ENCODE assay signal across 8 cellular contexts in the genomic region with DNA sequence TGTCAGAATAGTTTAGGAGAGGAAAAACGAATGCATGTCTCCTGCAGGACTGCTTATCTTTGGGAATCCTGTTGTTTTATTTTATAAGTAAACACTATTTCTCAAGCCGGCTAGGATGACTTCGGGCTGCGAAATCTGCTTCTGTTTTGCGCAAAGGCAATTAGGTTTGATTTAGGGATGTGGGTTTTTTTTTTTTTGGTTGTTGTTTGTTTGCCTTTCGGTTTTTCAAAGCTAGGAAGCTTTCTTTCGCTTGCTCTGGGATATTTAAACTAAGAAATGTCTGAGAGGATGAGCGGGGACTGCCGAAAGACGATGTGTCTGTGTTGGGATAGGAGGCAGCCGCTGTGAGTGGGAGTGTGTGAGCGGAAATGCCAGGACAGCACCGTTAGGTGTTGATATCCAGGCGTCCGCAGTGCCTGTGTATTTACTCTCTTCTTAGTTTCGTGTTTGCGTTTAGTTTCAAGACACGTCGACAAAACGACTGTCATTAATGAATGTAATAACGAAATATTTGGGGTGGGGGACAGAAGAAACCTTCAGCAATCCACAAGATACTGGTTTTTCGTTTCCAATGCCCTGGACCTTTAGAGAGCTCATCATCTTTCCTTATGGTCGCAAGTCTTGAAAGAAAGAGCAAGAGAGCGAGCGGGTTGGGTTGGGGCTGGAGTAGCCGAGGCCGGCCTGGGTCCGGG. TPM values are rescaled to one million over a fixed set of nuclear protein-coding genes. Genes with fewer than 3 reads are reported as not detected.
A peak's percentile ranks its signal among the peaks of the same experiment; 100 is the strongest.
DNase-seq lines count a peak whose midpoint lies in the region; ATAC-seq and TF ChIP-seq lines count a peak whose summit lies in the region.

No MANE protein-coding gene starts in this region.

- intact Hi-C loops in thyroid gland (cut with DNase I): loop anchor here (5.0 kb wide), 1 partner anchor 145 kb away; no protein-coding TSS in a partner anchor

- H3K27ac Mint-ChIP-seq in central memory CD8-positive, alpha-beta T cell (ENCODE audit: low read depth): peak overlapping the region; percentile 76
- H3K27ac Mint-ChIP-seq in osteocyte (ENCODE audit: unreplicated experiment): no peak overlapping the region

- H3K36me3 ChIP-seq in thyroid gland: no peaks in the 10 kb centered on the region

- CTCF ChIA-PET in GM10248 (lab: Yijun Ruan, JAX): interaction anchor here (2.2 kb wide), 1 partner anchor 152 kb away, joined by 7 read pairs; no protein-coding TSS in a partner anchor

- H3K9me3 Mint-ChIP-seq in central memory CD8-positive, alpha-beta T cell: no peaks in the 10 kb centered on the region
- no peaks in the 10 kb centered on the region for H3K9me3 Mint-ChIP-seq in osteocyte (ENCODE audit: unreplicated experiment)

- TF ChIP-seq CTCF in GM10248 (IDR thresholded peaks at IDR 0.05; ENCODE audit: control extremely low read depth, extremely low read depth, low read depth, missing control alignments) (no peak), osteocyte (IDR thresholded peaks at IDR 0.05) (no peak), thyroid gland (IDR thresholded peaks at IDR 0.05) (no peak)

- no peak overlapping the region for H3K27ac ChIP-seq in thyroid gland

- H3K36me3 Mint-ChIP-seq in central memory CD8-positive, alpha-beta T cell (ENCODE audit: insufficient read depth): peaks cover 21% of the 10 kb centered on the region
- H3K36me3 Mint-ChIP-seq in osteocyte (ENCODE audit: unreplicated experiment): no peaks in the 10 kb centered on the region

- H3K4me3 Mint-ChIP-seq in central memory CD8-positive, alpha-beta T cell: peak overlapping the region; percentile 76
- H3K4me3 Mint-ChIP-seq in osteocyte (ENCODE audit: unreplicated experiment): no peak overlapping the region

- no peaks in the 10 kb centered on the region for H3K9me3 ChIP-seq in thyroid gland

- H3K27me3 ChIP-seq in thyroid gland: peaks cover 81% of the 10 kb centered on the region

- 8 to 13% methylated on average over 28 of the region's 28 CpGs for WGBS in thyroid gland, 2 donors

- POLR2A ChIA-PET in GM10248 (lab: Yijun Ruan, JAX): interaction anchor here (0.5 to 0.6 kb wide), 2 partner anchors 242 to 646 kb away, joined by 4 to 5 read pairs; no protein-coding TSS in a partner anchor

- peaks cover 52% of the 10 kb centered on the region for H3K4me1 Mint-ChIP-seq in central memory CD8-positive, alpha-beta T cell
- H3K4me1 Mint-ChIP-seq in osteocyte (ENCODE audit: unreplicated experiment): peaks cover 48% of the 10 kb centered on the region

- no peak for ATAC-seq in central memory CD8-positive, alpha-beta T cell (replicated peaks; ENCODE audit: extremely low read depth, poor library complexity, severe bottlenecking)
- ATAC-seq in HG03432 (IDR thresholded peaks at IDR 0.05; ENCODE audit: unreplicated experiment): no peak
- no peak for ATAC-seq in HG02588 (IDR thresholded peaks at IDR 0.05; ENCODE audit: unreplicated experiment)
- no peak for ATAC-seq in HG03139 (IDR thresholded peaks at IDR 0.05; ENCODE audit: unreplicated experiment)

- TF ChIP-seq POLR2A in thyroid gland (IDR thresholded peaks at IDR 0.05): no peak

- DNase-seq in GM10248 (ENCODE audit: extremely low spot score) (peak; percentile 42), MV-4-11 (lab: John Stamatoyannopoulos, UW) (peak; percentile 50), osteocyte (ENCODE audit: extremely low spot score, unreplicated experiment) (peak; percentile 46), thyroid gland (no peak)
- no peak for DNase-seq in central memory CD8-positive, alpha-beta T cell (ENCODE audit: low spot score in 2 of 2)

- H3K27me3 Mint-ChIP-seq in central memory CD8-positive, alpha-beta T cell: peaks cover 84% of the 10 kb centered on the region
- peaks cover 85% of the 10 kb centered on the region for H3K27me3 Mint-ChIP-seq in osteocyte (ENCODE audit: unreplicated experiment)

- H3K4me1 ChIP-seq in thyroid gland: peaks cover 21 to 53% of the 10 kb centered on the region in 2 donors

- H3K4me3 ChIP-seq in thyroid gland (replicated peaks in 1 of 3): no peak overlapping the region

RNA-seq across cellular contexts. Expression of a gene that starts 0.6 kb away (rescaled TPM):
- total RNA-seq in osteocyte (not detected in 2 replicates), thyroid gland (not detected)

RNA-seq across cellular contexts. Expression of a gene that starts 25.9 kb away (rescaled TPM):
- total RNA-seq in osteocyte (98.2 and 102 TPM in 2 replicates), thyroid gland (10 to 100 TPM; 62.7 to 88.4 (median 75.9) TPM)

Comparison
In these comparisons a context has a peak if more than half of its experiments do, and no peak if none do; other contexts are left out.
1. DNase-seq: peak in GM10248 (single experiment), MV-4-11 (single experiment) and osteocyte (single experiment); none in central memory CD8-positive, alpha-beta T cell (0 of 2) and thyroid gland (0 of 2).